21 cellular contexts compared by ENCODE assay signal in genomic region chr14:104112113-104112505, GRCh38. TPM values are rescaled to one million over a fixed set of nuclear protein-coding genes. Genes with fewer than 3 reads are reported as not detected.
"Had no signal": no experiment of that assay in that cellular context is flagged by ENCODE, and none has a peak within 500 bp of the region (broad histone marks: within the 10 kb centered on the region; RNA-seq: fewer than 3 reads in every experiment).

No MANE protein-coding gene starts in this region.

- DNase-seq: activated CD4-positive, alpha-beta memory T cell treated with anti-CD3 and anti-CD28 coated beads for 36 hours; activated CD4-positive, alpha-beta T cell treated with anti-CD3 and anti-CD28 coated beads for 1 hour; activated gamma-delta T cell; activated T-cell treated with anti-CD3 and anti-CD28 coated beads, Interleukin-2, amount 50 U/mL, for 4 hours; anterior cingulate cortex; cerebellar nuclear complex; effector memory CD8-positive, alpha-beta T cell; mesendoderm; stimulated activated CD4-positive, alpha-beta T cell treated with anti-CD3 and anti-CD28 coated beads, Interleukin-12 subunit alpha, Interleukin-12 subunit beta, amount 100 ng/mL, for 4 hours; stimulated activated CD4-positive, alpha-beta T cell treated with anti-CD3 and anti-CD28 coated beads, Interleukin-2, amount 100 ng/mL, for 48 hours; stimulated activated naive CD4-positive, alpha-beta T cell; T-helper 9 cell; trophoblast cell had no signal

- H3K36me3 ChIP-seq: gastroesophageal sphincter, left lung had no signal

- H3K4me3 Mint-ChIP-seq: activated CD4-positive, alpha-beta memory T cell treated with anti-CD3 and anti-CD28 coated beads for 36 hours; activated T-cell treated with anti-CD3 and anti-CD28 coated beads, Interleukin-2, amount 50 U/mL, for 4 hours; dendritic cell treated with granulocyte-macrophage colony-stimulating factor and Interleukin-4, amounts not matched to agents 40 ng/mL and 50 ng/mL, for 4 days; effector memory CD8-positive, alpha-beta T cell; nephron progenitor cell; T-cell had no signal

- H3K9me3 ChIP-seq: gastroesophageal sphincter, left lung had no signal

- H3K4me3 ChIP-seq: gastroesophageal sphincter, left lung had no signal

- ATAC-seq: activated T-cell treated with anti-CD3 and anti-CD28 coated beads, Interleukin-2, amount 50 U/mL, for 4 hours; effector memory CD8-positive, alpha-beta T cell; gastroesophageal sphincter; left lung; T-cell had no signal

- H3K27ac Mint-ChIP-seq: activated CD4-positive, alpha-beta memory T cell treated with anti-CD3 and anti-CD28 coated beads for 36 hours; dendritic cell treated with granulocyte-macrophage colony-stimulating factor and Interleukin-4, amounts not matched to agents 40 ng/mL and 50 ng/mL, for 4 days; effector memory CD8-positive, alpha-beta T cell; nephron progenitor cell; T-cell had no signal

- H3K9me3 Mint-ChIP-seq: activated CD4-positive, alpha-beta memory T cell treated with anti-CD3 and anti-CD28 coated beads for 36 hours; activated T-cell treated with anti-CD3 and anti-CD28 coated beads, Interleukin-2, amount 50 U/mL, for 4 hours; dendritic cell treated with granulocyte-macrophage colony-stimulating factor and Interleukin-4, amounts not matched to agents 40 ng/mL and 50 ng/mL, for 4 days; effector memory CD8-positive, alpha-beta T cell; nephron progenitor cell; T-cell had no signal

- H3K4me1 Mint-ChIP-seq: T-cell had no signal

- H3K27ac ChIP-seq: gastroesophageal sphincter, left lung, VCaP had no signal

- H3K36me3 Mint-ChIP-seq: activated CD4-positive, alpha-beta memory T cell treated with anti-CD3 and anti-CD28 coated beads for 36 hours; T-cell had no signal

RNA-seq across cellular contexts. Expression of gene ASPG, which starts 26.6 kb away (rescaled TPM):
- total RNA-seq: activated CD4-positive, alpha-beta memory T cell treated with anti-CD3 and anti-CD28 coated beads for 36 hours; epithelial cell of proximal tubule; osteocyte had no signal
